1 cellular context compared by ENCODE assay signal in genomic region chr5:113152053-113152452, GRCh38.
TF ChIP-seq lines count a peak whose summit lies in the region.

No MANE protein-coding gene starts in this region.

TF ChIP-seq in HepG2, 621 proteins besides CTCF, POLR2A, EP300 and RAD21 (continued from another document):
- TF ChIP-seq HOMEZ (CRISPR knock-in tag; IDR thresholded peaks at IDR 0.05; ENCODE audit: low read depth), result no peak
- TF ChIP-seq ZNF670 (CRISPR knock-in tag; IDR thresholded peaks at IDR 0.05; ENCODE audit: borderline replicate concordance), result no peak
- TF ChIP-seq GTF3A (CRISPR knock-in tag; conservative IDR thresholded peaks at IDR 0.05), result no peak
- TF ChIP-seq ZNF205 (CRISPR knock-in tag; IDR thresholded peaks at IDR 0.05), result no peak
- TF ChIP-seq GABPA (IDR thresholded peaks at IDR 0.05; ENCODE audit: low read depth, low read length), result no peak
- no peak for TF ChIP-seq GABPA (CRISPR knock-in tag; IDR thresholded peaks at IDR 0.05; ENCODE audit: low read depth)
